Comparison of ENCODE assay signal across 8 cellular contexts in genomic region chr1:202888507-202889360, GRCh38. TPM values are rescaled to one million over a fixed set of nuclear protein-coding genes. Genes with fewer than 3 reads are reported as not detected.
DNase-seq lines count a peak whose midpoint lies in the region; ATAC-seq and TF ChIP-seq lines count a peak whose summit lies in the region.

TSS of gene RABIF (minus strand) at chr1:202889149. CDS start at chr1:202889098, 51 bp downstream.

- WGBS in GM23248 (ENCODE audit: low coverage in 1 of 2, low lambda C conversion rate in 2 of 2, missing lambda C conversion rate in 2 of 2), 2 experiments: 1 to 2% methylated on average over 57 to 66 of the region's 85 CpGs

- no peak for TF ChIP-seq CTCF in DOHH2 (IDR thresholded peaks at IDR 0.05; ENCODE audit: low read depth, low read length, poor library complexity, severe bottlenecking)

- peak within 1 kb of the TSS; percentile 74 for H3K27ac ChIP-seq in DOHH2 (ENCODE audit: low read depth, low read length)
- H3K27ac ChIP-seq in GM23248: peak within 1 kb of the TSS; percentile 71

- H3K9me3 Mint-ChIP-seq in activated T-helper 1 cell treated with anti-CD3 and anti-CD28 coated beads, Interleukin-12 subunit alpha, Interleukin-12 subunit beta, Interleukin-2, Interleukin-4 antibody, amounts not matched to agents 30 ng/mL and 10 ng/mL and 1 ng/mL, durations not matched to agents 14 hours and 24 hours and 36 hours: no peaks in the 10 kb centered on the region
- H3K9me3 Mint-ChIP-seq in naive thymus-derived CD8-positive, alpha-beta T cell: no peaks in the 10 kb centered on the region

- in situ Hi-C loops in GM23248 (cut with MboI): no loop called here

- H3K4me1 ChIP-seq in DOHH2 (ENCODE audit: control insufficient read depth, low read length) (peaks cover 14% of the 10 kb centered on the region), GM23248 (ENCODE audit: insufficient read depth) (peaks cover 6% of the 10 kb centered on the region; the same call in 1 of the 2 replicates)

- H3K36me3 ChIP-seq in DOHH2 (ENCODE audit: control insufficient read depth, low read length) (peaks cover 35% of the 10 kb centered on the region), GM23248 (ENCODE audit: low read depth) (peaks cover 12% of the 10 kb centered on the region; the same call in 1 of the 2 replicates)

- DNase-seq in GM23248: peak; percentile 99
- peak; percentile 97 to 98 for DNase-seq in Kasumi-1 (lab: John Stamatoyannopoulos, UW)
- peak; percentile 91 for DNase-seq in RPMI7951 (ENCODE audit: low read depth)
- peak; percentile 95 for DNase-seq in activated T-helper 1 cell treated with anti-CD3 and anti-CD28 coated beads, Interleukin-12 subunit alpha, Interleukin-12 subunit beta, Interleukin-2, Interleukin-4 antibody, amounts not matched to agents 30 ng/mL and 10 ng/mL and 1 ng/mL, durations not matched to agents 14 hours and 24 hours and 36 hours (ENCODE audit: low spot score)
- peak; percentile 92 for DNase-seq in fibroblast of gingiva (ENCODE audit: low read depth)
- DNase-seq in naive thymus-derived CD8-positive, alpha-beta T cell: peak; percentile 93 to 97 (median 95)
- peak; percentile 93 to 98 (median 96) for DNase-seq in stimulated activated naive CD4-positive, alpha-beta T cell (lab: John Stamatoyannopoulos, UW)

- peaks cover 9% of the 10 kb centered on the region for H3F3A ChIP-seq in DOHH2 (ENCODE audit: control insufficient read depth, insufficient read depth)
- H3F3A ChIP-seq in GM23248 (ENCODE audit: insufficient read depth): peaks cover 27% of the 10 kb centered on the region

- H3K27me3 ChIP-seq in DOHH2 (ENCODE audit: control insufficient read depth, low read length) (no peaks in the 10 kb centered on the region), GM23248 (replicated peaks; ENCODE audit: insufficient read depth) (no peaks in the 10 kb centered on the region)

- H4K20me1 ChIP-seq in DOHH2 (ENCODE audit: control insufficient read depth, insufficient read depth, low read depth, low read length) (no peaks in the 10 kb centered on the region), GM23248 (ENCODE audit: insufficient read depth) (no peaks in the 10 kb centered on the region)

- peaks cover 18% of the 10 kb centered on the region for H3K36me3 Mint-ChIP-seq in activated T-helper 1 cell treated with anti-CD3 and anti-CD28 coated beads, Interleukin-12 subunit alpha, Interleukin-12 subunit beta, Interleukin-2, Interleukin-4 antibody, amounts not matched to agents 30 ng/mL and 10 ng/mL and 1 ng/mL, durations not matched to agents 14 hours and 24 hours and 36 hours (ENCODE audit: low read depth)
- peaks cover 0 to 33% (median 2%) of the 10 kb centered on the region in 3 donors for H3K36me3 Mint-ChIP-seq in naive thymus-derived CD8-positive, alpha-beta T cell

- peak within 1 kb of the TSS; percentile 74 for H3K9ac ChIP-seq in GM23248

- no peaks in the 10 kb centered on the region for H3K27me3 Mint-ChIP-seq in activated T-helper 1 cell treated with anti-CD3 and anti-CD28 coated beads, Interleukin-12 subunit alpha, Interleukin-12 subunit beta, Interleukin-2, Interleukin-4 antibody, amounts not matched to agents 30 ng/mL and 10 ng/mL and 1 ng/mL, durations not matched to agents 14 hours and 24 hours and 36 hours (ENCODE audit: insufficient read depth)
- peaks cover 0 to 2% (median 0%) of the 10 kb centered on the region in 5 donors for H3K27me3 Mint-ChIP-seq in naive thymus-derived CD8-positive, alpha-beta T cell

- intact Hi-C loops in activated T-helper 1 cell treated with anti-CD3 and anti-CD28 coated beads, Interleukin-12 subunit alpha, Interleukin-12 subunit beta, Interleukin-2, Interleukin-4 antibody, amounts not matched to agents 30 ng/mL and 10 ng/mL and 1 ng/mL, durations not matched to agents 14 hours and 24 hours and 36 hours (cut with micrococcal nuclease): loop anchor here (1.0 to 5.0 kb wide), 10 partner anchors 27 to 540 kb away; partner anchors contain the start of genes ADIPOR1, KLHL12, PCAT6 and PPFIA4

- H2AFZ ChIP-seq in GM23248: peak within 1 kb of the TSS; percentile 85

- H3K79me2 ChIP-seq in DOHH2 (ENCODE audit: control insufficient read depth, low read length): peaks cover 34% of the 10 kb centered on the region
- peaks cover 38% of the 10 kb centered on the region for H3K79me2 ChIP-seq in GM23248 (ENCODE audit: insufficient read depth)

- POLR2A ChIA-PET in naive thymus-derived CD8-positive, alpha-beta T cell (lab: Charles Lee): interaction anchor here (1.0 to 1.9 kb wide), 3 partner anchors 38 to 118 kb away, joined by 5 to 8 read pairs (median 7); partner anchors contain the start of genes KLHL12, PCAT6 and TMEM183A

- peak; percentile 91 to 92 for ATAC-seq in naive thymus-derived CD8-positive, alpha-beta T cell

- peak within 1 kb of the TSS; percentile 83 for H3K4me3 ChIP-seq in DOHH2 (ENCODE audit: low read length)
- H3K4me3 ChIP-seq in GM23248: peak within 1 kb of the TSS; percentile 85

- peak within 1 kb of the TSS; percentile 96 for H3K4me3 Mint-ChIP-seq in activated T-helper 1 cell treated with anti-CD3 and anti-CD28 coated beads, Interleukin-12 subunit alpha, Interleukin-12 subunit beta, Interleukin-2, Interleukin-4 antibody, amounts not matched to agents 30 ng/mL and 10 ng/mL and 1 ng/mL, durations not matched to agents 14 hours and 24 hours and 36 hours
- peak within 1 kb of the TSS; percentile 91 to 100 (median 94) for H3K4me3 Mint-ChIP-seq in naive thymus-derived CD8-positive, alpha-beta T cell

- H3K4me1 Mint-ChIP-seq in activated T-helper 1 cell treated with anti-CD3 and anti-CD28 coated beads, Interleukin-12 subunit alpha, Interleukin-12 subunit beta, Interleukin-2, Interleukin-4 antibody, amounts not matched to agents 30 ng/mL and 10 ng/mL and 1 ng/mL, durations not matched to agents 14 hours and 24 hours and 36 hours (ENCODE audit: low read depth): peaks cover 25% of the 10 kb centered on the region
- H3K4me1 Mint-ChIP-seq in naive thymus-derived CD8-positive, alpha-beta T cell: peaks cover 13 to 29% (median 20%) of the 10 kb centered on the region in 4 donors

- H3K27ac Mint-ChIP-seq in activated T-helper 1 cell treated with anti-CD3 and anti-CD28 coated beads, Interleukin-12 subunit alpha, Interleukin-12 subunit beta, Interleukin-2, Interleukin-4 antibody, amounts not matched to agents 30 ng/mL and 10 ng/mL and 1 ng/mL, durations not matched to agents 14 hours and 24 hours and 36 hours: peak within 1 kb of the TSS; percentile 98
- H3K27ac Mint-ChIP-seq in naive thymus-derived CD8-positive, alpha-beta T cell: peak within 1 kb of the TSS; percentile 93 to 99 (median 98)

- H3K4me2 ChIP-seq in DOHH2 (ENCODE audit: low read length) (peak within 1 kb of the TSS; percentile 78), GM23248 (ENCODE audit: unreplicated experiment) (peak within 1 kb of the TSS; percentile 91)

- H3K9me3 ChIP-seq in DOHH2 (ENCODE audit: control insufficient read depth, insufficient read depth, low read length) (no peaks in the 10 kb centered on the region), GM23248 (ENCODE audit: low read depth) (no peaks in the 10 kb centered on the region)

- H3K9me2 ChIP-seq in DOHH2 (replicated peaks; ENCODE audit: control insufficient read depth, low read length): no peaks in the 10 kb centered on the region
- no peaks in the 10 kb centered on the region for H3K9me2 ChIP-seq in GM23248 (ENCODE audit: insufficient read depth)

RNA-seq across cellular contexts. Expression of gene RABIF, which starts in this region (rescaled TPM):
- 5.2 and 7.2 TPM in 2 replicates for total RNA-seq in GM23248 (2014; rRNA removed; shearing (Covaris generic))
- 16.5 and 17.0 TPM in 2 replicates for polyA plus RNA-seq in GM23248 (2016; fragmentation: Nextera tagmentation; extraction: Ambion mirVana)
- total RNA-seq in RPMI7951 (2014; rRNA removed; shearing (Covaris generic)): 8.8 and 10.5 TPM in 2 replicates
- total RNA-seq in activated T-helper 1 cell treated with anti-CD3 and anti-CD28 coated beads, Interleukin-12 subunit alpha, Interleukin-12 subunit beta, Interleukin-2, Interleukin-4 antibody, amounts not matched to agents 30 ng/mL and 10 ng/mL and 1 ng/mL, durations not matched to agents 14 hours and 24 hours and 36 hours: 11.8 and 13.4 TPM in 2 replicates
- 10 to 100 TPM; 13.8 to 15.1 TPM for total RNA-seq in naive thymus-derived CD8-positive, alpha-beta T cell
- 10 to 100 TPM; 14.2 to 20.3 (median 15.6) TPM for polyA plus RNA-seq in naive thymus-derived CD8-positive, alpha-beta T cell

Comparison
In these comparisons a context has a peak if more than half of its experiments do, and no peak if none do; other contexts are left out.
1. Peak in every context shown above with its lines: DNase-seq, ATAC-seq, H3K4me3 ChIP-seq and H3K27ac ChIP-seq.